18 cellular contexts compared by ENCODE assay signal in genomic region chr17:81231121-81231645, GRCh38.
"Had no signal": no experiment of that assay in that cellular context is flagged by ENCODE, and none has a peak within 500 bp of the region (broad histone marks: within the 10 kb centered on the region; RNA-seq: fewer than 3 reads in every experiment).

No MANE protein-coding gene starts in this region.

- H3K9me3 ChIP-seq: adrenal gland, mucosa of descending colon, transverse colon had no signal

- H3K4me3 Mint-ChIP-seq: activated CD8-positive, alpha-beta memory T cell treated with anti-CD3 and anti-CD28 coated beads, Interleukin-2, amount 10 ng/mL, durations not matched to agents 7 days and 5 days; activated T-cell treated with anti-CD3 and anti-CD28 coated beads, Interleukin-2, amount 50 U/mL, for 72 hours; central memory CD8-positive, alpha-beta T cell had no signal

- H3K27me3 ChIP-seq: adrenal gland, transverse colon had no signal

- H3K9me3 Mint-ChIP-seq: activated T-cell treated with anti-CD3 and anti-CD28 coated beads, Interleukin-2, amount 50 U/mL, for 72 hours; central memory CD8-positive, alpha-beta T cell; naive thymus-derived CD8-positive, alpha-beta T cell had no signal

- H3K27ac ChIP-seq: adrenal gland, epithelial cell of prostate, transverse colon had no signal

- H3K4me1 ChIP-seq: adrenal gland, transverse colon had no signal

- DNase-seq: activated CD4-positive, alpha-beta T cell treated with anti-CD3 and anti-CD28 coated beads, Interleukin-2, amount 50 U/mL, for 4 hours; activated CD4-positive, CD25-positive, alpha-beta regulatory T cell treated with anti-CD3 and anti-CD28 coated beads, Interleukin-2, amount 50 U/mL, for 72 hours; activated CD8-positive, alpha-beta memory T cell treated with anti-CD3 and anti-CD28 coated beads, Interleukin-2, amount 10 ng/mL, durations not matched to agents 7 days and 5 days; activated T-cell treated with anti-CD3 and anti-CD28 coated beads, Interleukin-2, amount 50 U/mL, for 72 hours; cortex of kidney; effector CD8-positive, alpha-beta T cell; occipital lobe; stimulated activated CD4-positive, alpha-beta T cell treated with anti-CD3 and anti-CD28 coated beads, Interleukin-2, amount 100 ng/mL, for 24 hours; stimulated activated naive CD4-positive, alpha-beta T cell; substantia nigra; transverse colon had no signal

- H3K27ac Mint-ChIP-seq: activated CD8-positive, alpha-beta memory T cell treated with anti-CD3 and anti-CD28 coated beads, Interleukin-2, amount 10 ng/mL, durations not matched to agents 7 days and 5 days; activated T-cell treated with anti-CD3 and anti-CD28 coated beads, Interleukin-2, amount 50 U/mL, for 72 hours; progenitor cell of endocrine pancreas had no signal

- ATAC-seq: activated CD8-positive, alpha-beta memory T cell treated with anti-CD3 and anti-CD28 coated beads, Interleukin-2, amount 10 ng/mL, durations not matched to agents 7 days and 5 days; activated T-cell treated with anti-CD3 and anti-CD28 coated beads, Interleukin-2, amount 50 U/mL, for 72 hours; sciatic nerve had no signal

- H3K27me3 Mint-ChIP-seq: activated CD8-positive, alpha-beta memory T cell treated with anti-CD3 and anti-CD28 coated beads, Interleukin-2, amount 10 ng/mL, durations not matched to agents 7 days and 5 days; central memory CD8-positive, alpha-beta T cell; naive thymus-derived CD8-positive, alpha-beta T cell; progenitor cell of endocrine pancreas had no signal

- H3K4me3 ChIP-seq: adrenal gland, mucosa of descending colon, transverse colon had no signal
